Comparison of ENCODE assay signal across 1 cellular context in genomic region chr11:72413914-72414628, GRCh38.
TF ChIP-seq lines count a peak whose summit lies in the region.

No MANE protein-coding gene starts in this region.

TF ChIP-seq in H1, 55 proteins besides CTCF, POLR2A, EP300 and RAD21:
- 0 out of 2 replicates have a peak, but pooled peaks have one; percentile 25 for TF ChIP-seq USF2 (IDR thresholded peaks at IDR 0.05; ENCODE audit: low read length)
- 0 out of 4 replicates have a peak, but pooled peaks of 1 of the 2 experiments have one; percentile 36 for TF ChIP-seq SIN3A (conservative IDR thresholded peaks at IDR 0.05 in 1 of 2, IDR thresholded peaks at IDR 0.05 in 1 of 2; ENCODE audit: low read depth in 1 of 2, low read length in 2 of 2)
- no peak for TF ChIP-seq CBX8 (IDR thresholded peaks at IDR 0.05; ENCODE audit: borderline replicate concordance, low read depth, low read length)
- 0 out of 2 replicates have a peak, but pooled peaks have one; percentile 11 for TF ChIP-seq JUND (IDR thresholded peaks at IDR 0.05; ENCODE audit: low read length)
- TF ChIP-seq SUZ12 (IDR thresholded peaks at IDR 0.05; ENCODE audit: low read length): no peak
- TF ChIP-seq JUN (IDR thresholded peaks at IDR 0.05; ENCODE audit: low read depth, low read length): 0 out of 2 replicates have a peak, but pooled peaks have one; percentile 33
